ENCODE assay signal across 11 cellular contexts in genomic region chr10:62020362-62020730, GRCh38.
A peak's percentile ranks its signal among the peaks of the same experiment; 100 is the strongest.
DNase-seq lines count a peak whose midpoint lies in the region; ATAC-seq and TF ChIP-seq lines count a peak whose summit lies in the region.
"Had no signal": no experiment of that assay in that cellular context is flagged by ENCODE, and none has a peak within 500 bp of the region (broad histone marks: within the 10 kb centered on the region; RNA-seq: fewer than 3 reads in every experiment).

No MANE protein-coding gene starts in this region.

- no peaks in the 10 kb centered on the region for H3K27me3 Mint-ChIP-seq in CD4-positive, alpha-beta T cell
- no peaks in the 10 kb centered on the region for H3K27me3 Mint-ChIP-seq in activated naive CD8-positive, alpha-beta T cell
- no peaks in the 10 kb centered on the region for H3K27me3 Mint-ChIP-seq in nephron (ENCODE audit: low read depth)
- H3K27me3 Mint-ChIP-seq: activated naive CD8-positive, alpha-beta T cell treated with anti-CD3 and anti-CD28 coated beads, Interleukin-2, amount 10 ng/mL, durations not matched to agents 7 days and 5 days had no signal

- TF ChIP-seq RAD21 in IMR-90 (IDR thresholded peaks at IDR 0.05; ENCODE audit: low read length), result no peak

- H3K4me2 ChIP-seq in IMR-90 (ENCODE audit: low read depth, low read length), result peak overlapping the region; percentile 13; the same call in 1 of the 2 replicates

- H3K23ac ChIP-seq in IMR-90 (ENCODE audit: low read depth, low read length), result no peak overlapping the region

- H3K36me3 ChIP-seq in IMR-90 (ENCODE audit: control insufficient read depth, insufficient read depth, low read length), result peaks cover 11% of the 10 kb centered on the region; the same call in 1 of the 2 replicates

- H3K4me1 Mint-ChIP-seq in CD4-positive, alpha-beta T cell (ENCODE audit: low read depth), result peaks cover 87% of the 10 kb centered on the region
- H3K4me1 Mint-ChIP-seq in activated naive CD8-positive, alpha-beta T cell (ENCODE audit: low read depth), result peaks cover 45% of the 10 kb centered on the region
- H3K4me1 Mint-ChIP-seq in nephron, result peaks cover 75% of the 10 kb centered on the region

- H3K79me1 ChIP-seq in IMR-90 (ENCODE audit: low read depth in 1 of 2, low read length in 2 of 2), result peaks cover 49 to 83% of the 10 kb centered on the region in 2 experiments

- no peak overlapping the region for H3K27ac ChIP-seq in CD4-positive, alpha-beta T cell (ENCODE audit: low read depth, low read length)
- no peak overlapping the region for H3K27ac ChIP-seq in IMR-90 (ENCODE audit: insufficient read depth, low read length)

- no peak overlapping the region for H2AK5ac ChIP-seq in IMR-90 (ENCODE audit: low read depth, low read length)

- peak overlapping the region; percentile 62 for H2BK5ac ChIP-seq in IMR-90 (ENCODE audit: low read depth, low read length, poor library complexity, severe bottlenecking)

- peaks cover 6% of the 10 kb centered on the region for H3K36me3 Mint-ChIP-seq in CD4-positive, alpha-beta T cell (ENCODE audit: low read depth)
- peaks cover 14% of the 10 kb centered on the region for H3K36me3 Mint-ChIP-seq in activated naive CD8-positive, alpha-beta T cell
- peaks cover 18% of the 10 kb centered on the region for H3K36me3 Mint-ChIP-seq in nephron (ENCODE audit: low read depth)

- DNase-seq in CD4-positive, alpha-beta T cell, result no peak
- DNase-seq in IMR-90 (no peak), GM13976 (ENCODE audit: low spot score) (no peak), SIG-M5 treated with dmso at 0.1 percent for 504 hours (lab: John Stamatoyannopoulos, UW; ENCODE audit: unreplicated experiment) (no peak), glomerular visceral epithelial cell (ENCODE audit: extremely low spot score) (no peak), NCI-H2081 treated with DMSO at 0.1 percent for 48 hours (lab: John Stamatoyannopoulos, UW) (no peak)
- DNase-seq: activated naive CD8-positive, alpha-beta T cell treated with anti-CD3 and anti-CD28 coated beads, Interleukin-2, amount 10 ng/mL, durations not matched to agents 7 days and 5 days; stimulated activated CD4-positive, alpha-beta T cell treated with anti-CD3 and anti-CD28 coated beads, Interleukin-4, amount 100 ng/mL, for 4 hours; T1000 had no signal

- no peak overlapping the region for H3K9ac ChIP-seq in IMR-90 (ENCODE audit: low read depth, low read length)

- no TSS peak for BruUV-seq in IMR-90 (replicated peaks; lab: Mats Ljungman, UMichigan)

- H3K9me1 ChIP-seq in IMR-90 (ENCODE audit: insufficient read depth, low read length), result peaks cover 12% of the 10 kb centered on the region

- H2AK9ac ChIP-seq in IMR-90 (replicated peaks; ENCODE audit: low read depth, low read length, poor library complexity), result no peak overlapping the region

- intact Hi-C loops in CD4-positive, alpha-beta T cell (cut with DNase I, micrococcal nuclease), result no loop called here
- intact Hi-C loops in IMR-90 (cut with micrococcal nuclease), result no loop called here

- H3K14ac ChIP-seq in IMR-90 (replicated peaks; ENCODE audit: low read depth, low read length), result no peak overlapping the region

- no peak overlapping the region; the same call in 1 of the 2 replicates for H2BK120ac ChIP-seq in IMR-90 (ENCODE audit: low read depth, low read length)

- no peaks in the 10 kb centered on the region for H3K9me3 Mint-ChIP-seq in CD4-positive, alpha-beta T cell
- H3K9me3 Mint-ChIP-seq in activated naive CD8-positive, alpha-beta T cell (ENCODE audit: low read depth), result peaks cover 4% of the 10 kb centered on the region
- peaks cover 6% of the 10 kb centered on the region for H3K9me3 Mint-ChIP-seq in nephron

- CTCF ChIA-PET in CD4-positive, alpha-beta T cell (lab: Charles Lee), result interaction anchor here (0.9 to 2.0 kb wide), 3 partner anchors 9 to 123 kb away, joined by 3 to 7 read pairs (median 6); no protein-coding TSS in a partner anchor
- CTCF ChIA-PET in IMR-90 (lab: Yijun Ruan, JAX), result interaction anchor here (1.6 kb wide), 1 partner anchor 59 kb away, joined by 3 read pairs; no protein-coding TSS in a partner anchor

- H3K4me1 ChIP-seq in IMR-90 (ENCODE audit: control insufficient read depth, insufficient read depth, low read length), result peaks cover 31% of the 10 kb centered on the region

- no CpG with 5 or more reads among the region's 2 CpGs for WGBS in IMR-90 (ENCODE audit: extremely low coverage in 2 of 2, insufficient read length in 1 of 2), 2 experiments

- H4K8ac ChIP-seq in IMR-90 (ENCODE audit: low read depth in 2 of 2, low read length in 2 of 2), result no peak overlapping the region

- peak overlapping the region; percentile 43; the same call in 1 of the 2 replicates for H3K18ac ChIP-seq in IMR-90 (ENCODE audit: low read depth, low read length)

- no peak for TF ChIP-seq POLR2A in IMR-90 (IDR thresholded peaks at IDR 0.05; ENCODE audit: low read depth, low read length)

- H3K9me3 ChIP-seq in CD4-positive, alpha-beta T cell (ENCODE audit: control insufficient read depth, low read length), result no peaks in the 10 kb centered on the region
- no peaks in the 10 kb centered on the region; the same call in 1 of the 2 replicates for H3K9me3 ChIP-seq in IMR-90 (ENCODE audit: control insufficient read depth, insufficient read depth, low read length)

- TF ChIP-seq CTCF in CD4-positive, alpha-beta T cell (IDR thresholded peaks at IDR 0.05), result no peak
- TF ChIP-seq CTCF in IMR-90 (conservative IDR thresholded peaks at IDR 0.05; ENCODE audit: low read depth, low read length) (no peak), nephron (IDR thresholded peaks at IDR 0.05; ENCODE audit: unreplicated experiment in 3 of 3) (no peak), GM13976 (IDR thresholded peaks at IDR 0.05; ENCODE audit: borderline replicate concordance, control extremely low read depth, extremely low read depth, insufficient read depth, missing control alignments) (no peak)

- H2BK20ac ChIP-seq in IMR-90 (ENCODE audit: low read depth, low read length), result peak overlapping the region; percentile 63; the same call in 1 of the 2 replicates

- H3K27ac Mint-ChIP-seq in CD4-positive, alpha-beta T cell, result peak overlapping the region; percentile 3
- H3K27ac Mint-ChIP-seq in activated naive CD8-positive, alpha-beta T cell, result peak overlapping the region; percentile 95
- H3K27ac Mint-ChIP-seq in nephron, result peak overlapping the region; percentile 42 to 94 (median 85)
- H3K27ac Mint-ChIP-seq: activated naive CD8-positive, alpha-beta T cell treated with anti-CD3 and anti-CD28 coated beads, Interleukin-2, amount 10 ng/mL, durations not matched to agents 7 days and 5 days had no signal

- no peak for ATAC-seq in CD4-positive, alpha-beta T cell (ENCODE audit: poor library complexity)
- ATAC-seq in IMR-90 (ENCODE audit: low read depth), result no peak

- peak overlapping the region; percentile 45; the same call in 1 of the 2 replicates for H4K91ac ChIP-seq in IMR-90 (ENCODE audit: insufficient read depth, low read depth, low read length)

- in situ Hi-C loops in IMR-90 (cut with MboI; ENCODE audit: low sequenced_read_pairs), result no loop called here
- in situ Hi-C loops in GM13976 (cut with MboI; ENCODE audit: low sequenced_read_pairs, unreplicated experiment), result no loop called here

- dilution Hi-C loops in IMR-90 (cut with HindIII; ENCODE audit: low sequenced_read_pairs, unreplicated experiment), result no loop called here

- no peak overlapping the region for H3K4me3 Mint-ChIP-seq in CD4-positive, alpha-beta T cell
- H3K4me3 Mint-ChIP-seq in activated naive CD8-positive, alpha-beta T cell, result peak overlapping the region; percentile 72
- no peak overlapping the region for H3K4me3 Mint-ChIP-seq in nephron
- H3K4me3 Mint-ChIP-seq: activated naive CD8-positive, alpha-beta T cell treated with anti-CD3 and anti-CD28 coated beads, Interleukin-2, amount 10 ng/mL, durations not matched to agents 7 days and 5 days had no signal

- no peak overlapping the region for H2BK15ac ChIP-seq in IMR-90 (ENCODE audit: low read depth, low read length)

- H3K27me3 ChIP-seq in CD4-positive, alpha-beta T cell (ENCODE audit: control insufficient read depth, insufficient read depth, low read length), result no peaks in the 10 kb centered on the region
- H3K27me3 ChIP-seq in IMR-90 (ENCODE audit: control insufficient read depth, insufficient read depth, low read length), result no peaks in the 10 kb centered on the region

- H3K4ac ChIP-seq in IMR-90 (ENCODE audit: low read depth, low read length), result no peak overlapping the region

- no peak overlapping the region for H2AFZ ChIP-seq in IMR-90 (replicated peaks; ENCODE audit: low read length, poor library complexity)

- H4K5ac ChIP-seq in IMR-90 (ENCODE audit: low read depth, low read length), result no peak overlapping the region

- POLR2A ChIA-PET in CD4-positive, alpha-beta T cell (lab: Charles Lee), result interaction anchor here (1.1 to 1.2 kb wide), 2 partner anchors 9 to 62 kb away, joined by 3 to 5 read pairs; no protein-coding TSS in a partner anchor
- POLR2A ChIA-PET in IMR-90 (lab: Charles Lee; ENCODE audit: unreplicated experiment), result interaction anchor here (0.9 kb wide), 1 partner anchor 29 kb away, joined by 3 read pairs; no protein-coding TSS in a partner anchor

- no peak overlapping the region for H3K4me3 ChIP-seq in IMR-90 (ENCODE audit: insufficient read depth, low read depth, low read length)

- H3K56ac ChIP-seq in IMR-90 (ENCODE audit: extremely low read depth, insufficient read depth, low read length), result no peak overlapping the region

- peaks cover 8% of the 10 kb centered on the region for H4K20me1 ChIP-seq in IMR-90 (ENCODE audit: insufficient read depth, low read length)

TF ChIP-seq in IMR-90, 13 proteins besides CTCF, POLR2A, EP300 and RAD21:
- no peak for TF ChIP-seq MAZ (IDR thresholded peaks at IDR 0.05; ENCODE audit: borderline replicate concordance, low read depth, low read length)
- no peak for TF ChIP-seq RFX5 (IDR thresholded peaks at IDR 0.05; ENCODE audit: low read depth, low read length)
- no peak for TF ChIP-seq FOS (IDR thresholded peaks at IDR 0.05; ENCODE audit: low read depth, low read length)
- TF ChIP-seq MXI1 (IDR thresholded peaks at IDR 0.05; ENCODE audit: borderline replicate concordance, low read depth, low read length), result no peak

Comparison
In these comparisons a context has a peak if more than half of its experiments do, and no peak if none do; other contexts are left out.
1. H3K27ac Mint-ChIP-seq: peak in every context shown above with its lines; median percentile 95 in activated naive CD8-positive, alpha-beta T cell; 85 in nephron; 3 in CD4-positive, alpha-beta T cell.